11 cellular contexts compared by ENCODE assay signal in the genomic region with DNA sequence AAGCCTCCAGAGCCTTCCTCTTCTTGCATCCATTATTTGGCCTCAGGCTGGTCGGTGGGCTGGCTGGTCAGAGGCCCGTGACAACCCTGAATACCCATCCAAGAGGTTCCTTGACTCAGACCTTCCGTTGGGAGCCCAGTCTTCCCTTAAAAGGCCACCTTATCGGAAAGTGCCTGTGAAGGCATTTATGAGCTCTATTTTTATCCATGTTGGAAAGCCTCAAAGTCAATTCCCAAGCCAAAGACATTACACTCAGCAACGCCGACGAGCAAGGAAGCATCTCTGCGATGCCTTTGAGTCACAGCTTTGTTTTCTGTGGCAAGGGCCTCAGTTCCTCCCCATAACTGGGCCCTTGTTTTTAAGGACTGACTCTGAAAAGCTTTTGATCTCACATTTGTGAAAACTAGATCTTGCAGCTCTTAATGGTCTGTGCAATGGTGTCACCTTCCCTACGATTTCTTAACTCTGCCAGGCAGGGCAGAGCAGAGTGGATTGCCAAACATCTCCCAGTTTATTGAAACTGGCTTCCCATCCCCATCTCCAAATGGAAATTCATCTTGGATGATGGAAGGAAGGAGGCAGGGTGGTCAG. TPM values are rescaled to one million over a fixed set of nuclear protein-coding genes. Genes with fewer than 3 reads are reported as not detected.
A peak's percentile ranks its signal among the peaks of the same experiment; 100 is the strongest.
DNase-seq lines count a peak whose midpoint lies in the region; ATAC-seq and TF ChIP-seq lines count a peak whose summit lies in the region.
"Had no signal": no experiment of that assay in that cellular context is flagged by ENCODE, and none has a peak within 500 bp of the region (broad histone marks: within the 10 kb centered on the region; RNA-seq: fewer than 3 reads in every experiment).

No MANE protein-coding gene starts in this region.

- peaks cover 42% of the 10 kb centered on the region for H3K4me1 Mint-ChIP-seq in activated naive CD8-positive, alpha-beta T cell treated with anti-CD3 and anti-CD28 coated beads, Interleukin-2, amount 10 ng/mL, durations not matched to agents 7 days and 5 days

- peaks cover 9% of the 10 kb centered on the region for H3K36me3 Mint-ChIP-seq in activated naive CD8-positive, alpha-beta T cell treated with anti-CD3 and anti-CD28 coated beads, Interleukin-2, amount 10 ng/mL, durations not matched to agents 7 days and 5 days

- H3K9me3 Mint-ChIP-seq in activated naive CD8-positive, alpha-beta T cell treated with anti-CD3 and anti-CD28 coated beads, Interleukin-2, amount 10 ng/mL, durations not matched to agents 7 days and 5 days = no peaks in the 10 kb centered on the region

- H3K27ac Mint-ChIP-seq in activated naive CD8-positive, alpha-beta T cell treated with anti-CD3 and anti-CD28 coated beads, Interleukin-2, amount 10 ng/mL, durations not matched to agents 7 days and 5 days = peak overlapping the region; percentile 55

- H3K9me3 ChIP-seq in muscle layer of duodenum (ENCODE audit: control insufficient read depth in 1 of 2, low read length in 2 of 2) = no peaks in the 10 kb centered on the region
- no peaks in the 10 kb centered on the region for H3K9me3 ChIP-seq in transverse colon

- peak; percentile 88 for TF ChIP-seq EP300 in transverse colon (IDR thresholded peaks at IDR 0.05; ENCODE audit: low read depth)

- H3K4me3 ChIP-seq in fibroblast of pulmonary artery (replicated peaks; ENCODE audit: low read depth, low read length) = no peak overlapping the region
- peak overlapping the region in 1 of 2 donors; percentile 41 for H3K4me3 ChIP-seq in muscle layer of duodenum (ENCODE audit: low read depth in 1 of 2, low read length in 2 of 2)
- H3K4me3 ChIP-seq in transverse colon = no peak overlapping the region

- intact Hi-C loops in transverse colon (cut with DNase I; ENCODE audit: low total_unique reads) = loop anchor here (5.0 kb wide), 1 partner anchor 44 kb away; no protein-coding TSS in a partner anchor

- ATAC-seq in activated naive CD8-positive, alpha-beta T cell treated with anti-CD3 and anti-CD28 coated beads, Interleukin-2, amount 10 ng/mL, durations not matched to agents 7 days and 5 days (ENCODE audit: low read depth) = no peak
- ATAC-seq: Panc1 had no signal

- peak; percentile 12 for DNase-seq in activated naive CD8-positive, alpha-beta T cell treated with anti-CD3 and anti-CD28 coated beads, Interleukin-2, amount 10 ng/mL, durations not matched to agents 7 days and 5 days
- DNase-seq in fibroblast of pulmonary artery (ENCODE audit: low read depth) (peak; percentile 82), transverse colon (peak; percentile 25), GM13977 (ENCODE audit: low spot score) (no peak), RWPE1 (ENCODE audit: low spot score) (no peak), HuH-7 (ENCODE audit: low spot score) (no peak)
- DNase-seq: activated CD4-positive, alpha-beta T cell treated with anti-CD3 and anti-CD28 coated beads for 1 hour; DMS79 treated with DMSO at 0.1 percent for 48 hours; NCI-H187 had no signal

- H3K27me3 ChIP-seq in muscle layer of duodenum (ENCODE audit: low read depth, low read length) (no peaks in the 10 kb centered on the region), transverse colon (no peaks in the 10 kb centered on the region)

- POLR2A ChIA-PET in activated naive CD8-positive, alpha-beta T cell treated with anti-CD3 and anti-CD28 coated beads, Interleukin-2, amount 10 ng/mL, durations not matched to agents 7 days and 5 days (lab: Charles Lee) = interaction anchor here (1.6 to 2.2 kb wide), 2 partner anchors 13 to 17 kb away, joined by 5 to 7 read pairs; a partner anchor contains a TSS
- POLR2A ChIA-PET in RWPE1 (lab: Yijun Ruan, JAX; ENCODE audit: low non-redundant PET) = no interaction called here

- TF ChIP-seq CTCF in fibroblast of pulmonary artery (IDR thresholded peaks at IDR 0.05; ENCODE audit: low read length, missing control alignments) = no peak
- no peak for TF ChIP-seq CTCF in transverse colon (IDR thresholded peaks at IDR 0.05)
- TF ChIP-seq CTCF in GM13977 (IDR thresholded peaks at IDR 0.05; ENCODE audit: extremely low read depth, insufficient read depth, missing control alignments) = no peak
- TF ChIP-seq CTCF in RWPE1 (conservative IDR thresholded peaks at IDR 0.05; ENCODE audit: low read depth) = no peak

- H3K27ac ChIP-seq in muscle layer of duodenum (ENCODE audit: low read length) = peak overlapping the region; percentile 81
- peak overlapping the region; percentile 77 to 88 (median 84) for H3K27ac ChIP-seq in transverse colon
- H3K27ac ChIP-seq in RWPE1 = no peak overlapping the region

- H3K4me3 Mint-ChIP-seq in activated naive CD8-positive, alpha-beta T cell treated with anti-CD3 and anti-CD28 coated beads, Interleukin-2, amount 10 ng/mL, durations not matched to agents 7 days and 5 days = no peak overlapping the region

- no peaks in the 10 kb centered on the region for H3K36me3 ChIP-seq in muscle layer of duodenum (ENCODE audit: control insufficient read depth in 1 of 2, insufficient read depth in 2 of 2, low read length in 2 of 2)
- no peaks in the 10 kb centered on the region for H3K36me3 ChIP-seq in transverse colon

- H3K27me3 Mint-ChIP-seq in activated naive CD8-positive, alpha-beta T cell treated with anti-CD3 and anti-CD28 coated beads, Interleukin-2, amount 10 ng/mL, durations not matched to agents 7 days and 5 days = no peaks in the 10 kb centered on the region

- in situ Hi-C loops in transverse colon (cut with MboI; ENCODE audit: low pct_ligation_motif_present in 1 of 4, low pct_unique_long_range_greater_than_20kb in 1 of 4, low sequenced_read_pairs in 3 of 4) (loop anchor here in 1 of 4 donors (10.0 kb wide), 1 partner anchor 116 kb away; a partner anchor contains a TSS), GM13977 (cut with MboI; ENCODE audit: low pct_unique_long_range_greater_than_20kb, low sequenced_read_pairs, unreplicated experiment) (no loop called here)

- no peak for TF ChIP-seq POLR2A in transverse colon (IDR thresholded peaks at IDR 0.05)

- 47 to 70% methylated on average over 3 to 9 of the region's 9 CpGs for WGBS in transverse colon (ENCODE audit: low coverage in 1 of 2), 2 donors

- peaks cover 0 to 4% of the 10 kb centered on the region in 2 donors for H3K4me1 ChIP-seq in muscle layer of duodenum (ENCODE audit: control insufficient read depth in 1 of 2, insufficient read depth in 2 of 2, low read length in 2 of 2)
- H3K4me1 ChIP-seq in transverse colon = peaks cover 0 to 42% (median 10%) of the 10 kb centered on the region in 4 donors

- CTCF ChIA-PET in RWPE1 (lab: Yijun Ruan, JAX) = interaction anchor here (1.4 kb wide), 1 partner anchor 124 kb away, joined by 7 read pairs; no protein-coding TSS in a partner anchor

RNA-seq across cellular contexts. Expression of a gene that starts 13.3 kb away (rescaled TPM):
- total RNA-seq in activated naive CD8-positive, alpha-beta T cell treated with anti-CD3 and anti-CD28 coated beads, Interleukin-2, amount 10 ng/mL, durations not matched to agents 7 days and 5 days = 10 to 100 TPM; 49.6 to 60.6 TPM
- 100 to 1,000 TPM in 1 of 4 donors, 10 to 100 TPM in 3; 75.6 to 352 (median 95.3) TPM for total RNA-seq in transverse colon

RNA-seq across cellular contexts. Expression of a gene that starts 16.6 kb away (rescaled TPM):
- total RNA-seq in activated naive CD8-positive, alpha-beta T cell treated with anti-CD3 and anti-CD28 coated beads, Interleukin-2, amount 10 ng/mL, durations not matched to agents 7 days and 5 days = 10 to 100 TPM; 45.9 to 48.5 TPM
- total RNA-seq in transverse colon = 10 to 100 TPM; 23.5 to 73.3 (median 56.2) TPM

Comparison
In these comparisons a context has a peak if more than half of its experiments do, and no peak if none do; other contexts are left out.
1. DNase-seq: peak in activated naive CD8-positive, alpha-beta T cell treated with anti-CD3 and anti-CD28 coated beads, Interleukin-2, amount 10 ng/mL, durations not matched to agents 7 days and 5 days (single experiment), fibroblast of pulmonary artery (single experiment) and transverse colon (single experiment); none in GM13977 (single experiment), RWPE1 (single experiment) and HuH-7 (single experiment).